In the genomic region with DNA sequence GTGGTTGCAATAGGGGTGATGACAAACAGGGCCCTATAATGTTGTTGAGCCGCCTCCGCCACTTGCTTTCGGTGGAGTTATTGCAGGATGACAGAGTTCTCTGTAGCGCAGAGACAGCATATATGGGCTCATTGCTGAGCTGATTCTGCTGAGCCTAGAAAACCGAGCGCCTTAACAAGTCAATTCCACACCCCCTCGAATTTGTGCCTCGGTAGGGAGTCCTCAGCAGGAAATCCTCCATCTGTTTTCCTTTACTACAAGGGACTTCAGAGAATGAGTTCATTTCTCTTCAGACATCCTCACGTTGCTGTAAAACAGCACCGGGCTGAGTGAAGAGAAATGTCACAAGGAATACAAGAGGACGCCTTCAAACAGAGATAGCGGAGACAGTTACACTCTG, we compare ENCODE assay signal across 1 cellular context.
TF ChIP-seq lines count a peak whose summit lies in the region.

No MANE protein-coding gene starts in this region.

TF ChIP-seq in HEK293, 187 proteins besides CTCF, POLR2A, EP300 and RAD21 (continued from another document):
- TF ChIP-seq ZSCAN4 (tag by site-specific recombination; IDR thresholded peaks at IDR 0.05): no peak
- TF ChIP-seq ZSCAN23 (tag by site-specific recombination; IDR thresholded peaks at IDR 0.05): no peak
- TF ChIP-seq ZBTB17 (tag by site-specific recombination; IDR thresholded peaks at IDR 0.05): peak; percentile 92
- TF ChIP-seq GLI2 (tag by site-specific recombination; IDR thresholded peaks at IDR 0.05; ENCODE audit: borderline replicate concordance, low read depth): no peak
- no peak for TF ChIP-seq ZNF132 (tag by site-specific recombination; IDR thresholded peaks at IDR 0.05; ENCODE audit: borderline replicate concordance)
- TF ChIP-seq ZNF600 (tag by site-specific recombination; IDR thresholded peaks at IDR 0.05): no peak
- no peak for TF ChIP-seq ZNF433 (tag by site-specific recombination; IDR thresholded peaks at IDR 0.05; ENCODE audit: low read depth)
- TF ChIP-seq ZNF518A (tag by site-specific recombination; conservative IDR thresholded peaks at IDR 0.05; ENCODE audit: low read depth): no peak
- no peak for TF ChIP-seq ZNF2 (tag by site-specific recombination; IDR thresholded peaks at IDR 0.05)
- peak; percentile 64 for TF ChIP-seq ZIC2 (tag by site-specific recombination; IDR thresholded peaks at IDR 0.05)
- TF ChIP-seq PRDM10 (tag by site-specific recombination; IDR thresholded peaks at IDR 0.05): peak; percentile 35; the same call in 1 of the 2 replicates
- TF ChIP-seq ZNF366 (tag by site-specific recombination; conservative IDR thresholded peaks at IDR 0.05): no peak
- TF ChIP-seq ZBTB1 (tag by site-specific recombination; IDR thresholded peaks at IDR 0.05): no peak
- TF ChIP-seq ZSCAN18 (tag by site-specific recombination; IDR thresholded peaks at IDR 0.05): no peak
- no peak for TF ChIP-seq ZNF843 (tag by site-specific recombination; IDR thresholded peaks at IDR 0.05)
- TF ChIP-seq ZNF140 (tag by site-specific recombination; IDR thresholded peaks at IDR 0.05): no peak
- TF ChIP-seq ZNF416 (tag by site-specific recombination; IDR thresholded peaks at IDR 0.05): no peak
- TF ChIP-seq, protein P1, sequence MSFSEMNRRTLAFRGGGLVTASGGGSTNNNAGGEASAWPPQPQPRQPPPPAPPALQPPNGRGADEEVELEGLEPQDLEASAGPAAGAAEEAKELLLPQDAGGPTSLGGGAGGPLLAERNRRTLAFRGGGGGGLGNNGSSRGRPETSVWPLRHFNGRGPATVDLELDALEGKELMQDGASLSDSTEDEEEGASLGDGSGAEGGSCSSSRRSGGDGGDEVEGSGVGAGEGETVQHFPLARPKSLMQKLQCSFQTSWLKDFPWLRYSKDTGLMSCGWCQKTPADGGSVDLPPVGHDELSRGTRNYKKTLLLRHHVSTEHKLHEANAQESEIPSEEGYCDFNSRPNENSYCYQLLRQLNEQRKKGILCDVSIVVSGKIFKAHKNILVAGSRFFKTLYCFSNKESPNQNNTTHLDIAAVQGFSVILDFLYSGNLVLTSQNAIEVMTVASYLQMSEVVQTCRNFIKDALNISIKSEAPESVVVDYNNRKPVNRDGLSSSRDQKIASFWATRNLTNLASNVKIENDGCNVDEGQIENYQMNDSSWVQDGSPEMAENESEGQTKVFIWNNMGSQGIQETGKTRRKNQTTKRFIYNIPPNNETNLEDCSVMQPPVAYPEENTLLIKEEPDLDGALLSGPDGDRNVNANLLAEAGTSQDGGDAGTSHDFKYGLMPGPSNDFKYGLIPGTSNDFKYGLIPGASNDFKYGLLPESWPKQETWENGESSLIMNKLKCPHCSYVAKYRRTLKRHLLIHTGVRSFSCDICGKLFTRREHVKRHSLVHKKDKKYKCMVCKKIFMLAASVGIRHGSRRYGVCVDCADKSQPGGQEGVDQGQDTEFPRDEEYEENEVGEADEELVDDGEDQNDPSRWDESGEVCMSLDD (tag by site-specific recombination; IDR thresholded peaks at IDR 0.05): no peak
- TF ChIP-seq ZNF223 (tag by site-specific recombination; IDR thresholded peaks at IDR 0.05): no peak
- TF ChIP-seq ZNF501 (tag by site-specific recombination; IDR thresholded peaks at IDR 0.05): no peak
